ENCODE assay signal across 8 cellular contexts in the genomic region with DNA sequence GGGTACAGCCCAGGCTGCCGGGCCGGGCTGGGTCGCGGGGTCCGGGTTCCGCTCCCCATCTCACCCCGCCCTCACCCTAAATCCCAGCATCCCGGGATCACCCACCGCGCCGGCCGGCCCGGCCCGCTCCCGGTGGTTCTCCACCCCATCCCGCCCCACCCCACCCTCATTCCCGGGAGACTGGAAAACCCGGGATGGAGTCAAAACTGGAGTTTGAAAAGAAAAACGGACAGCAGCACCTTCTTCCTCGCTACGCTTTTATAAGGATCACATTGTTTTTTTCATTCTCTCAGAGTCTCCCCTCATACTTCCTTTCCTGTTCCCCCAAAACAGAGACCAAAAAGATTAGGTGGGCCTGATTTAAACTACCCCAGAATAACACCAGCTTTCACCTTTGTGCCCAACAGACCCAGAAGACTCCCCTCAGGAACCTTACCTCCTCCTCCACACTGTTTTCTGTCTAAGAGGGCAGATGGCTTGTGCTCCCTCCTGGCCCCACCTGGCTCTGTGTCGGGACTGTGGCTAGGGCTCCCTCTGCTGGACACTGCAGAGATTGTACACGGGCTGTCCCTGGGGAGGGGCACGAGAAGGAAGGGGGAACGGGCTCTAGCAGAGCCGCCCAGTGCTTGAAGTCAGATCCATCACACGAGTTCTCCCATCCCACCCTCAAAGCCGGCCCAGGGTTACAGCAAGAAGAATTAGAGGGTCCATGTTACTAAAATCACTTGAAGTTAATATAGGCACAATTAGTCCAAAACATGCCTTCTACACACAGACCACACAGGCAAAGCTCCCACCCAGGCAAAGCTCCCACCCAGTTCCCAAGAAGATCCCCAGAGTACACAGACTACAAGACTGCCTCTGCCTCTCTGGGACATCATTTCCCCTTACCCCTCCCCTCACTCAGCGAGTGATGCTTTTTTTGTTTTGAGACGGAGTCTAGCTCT. TPM values are rescaled to one million over a fixed set of nuclear protein-coding genes. Genes with fewer than 3 reads are reported as not detected.
DNase-seq lines count a peak whose midpoint lies in the region; ATAC-seq and TF ChIP-seq lines count a peak whose summit lies in the region.

No MANE protein-coding gene starts in this region.

- in situ Hi-C loops in KBM-7 (cut with MboI; ENCODE audit: low pct_unique_long_range_greater_than_20kb, low sequenced_read_pairs) = no loop called here

- H3F3A ChIP-seq in PC-9 (ENCODE audit: insufficient read depth, low read depth) = no peaks in the 10 kb centered on the region

- peak overlapping the region; percentile 99 for H3K4me2 ChIP-seq in PC-9

- H3K27me3 Mint-ChIP-seq in activated T-cell treated with anti-CD3 and anti-CD28 coated beads, Interleukin-2, amount 50 U/mL, for 72 hours (ENCODE audit: low read depth) = peaks cover 7% of the 10 kb centered on the region
- peaks cover 0 to 3% (median 0%) of the 10 kb centered on the region in 5 donors for H3K27me3 Mint-ChIP-seq in naive thymus-derived CD8-positive, alpha-beta T cell
- H3K27me3 Mint-ChIP-seq in stimulated activated naive B cell treated with anti-CD40 and anti-IgM and Interleukin-4, amounts not matched to agents 10 μg/mL and 1 μg/mL and 100 μg/mL, for 72 hours = no peaks in the 10 kb centered on the region

- peaks cover 0 to 1% of the 10 kb centered on the region in 2 donors for H3K36me3 Mint-ChIP-seq in activated T-cell treated with anti-CD3 and anti-CD28 coated beads, Interleukin-2, amount 50 U/mL, for 72 hours (ENCODE audit: insufficient read depth in 2 of 2)
- H3K36me3 Mint-ChIP-seq in naive thymus-derived CD8-positive, alpha-beta T cell = peaks cover 0 to 5% (median 0%) of the 10 kb centered on the region in 3 donors
- peaks cover 9 to 14% of the 10 kb centered on the region in 2 donors for H3K36me3 Mint-ChIP-seq in stimulated activated naive B cell treated with anti-CD40 and anti-IgM and Interleukin-4, amounts not matched to agents 10 μg/mL and 1 μg/mL and 100 μg/mL, for 72 hours

- no peaks in the 10 kb centered on the region for H3K79me2 ChIP-seq in PC-9 (ENCODE audit: low read depth)

- BruUV-seq in PC-9 (replicated peaks; lab: Mats Ljungman, UMichigan) = no TSS peak

- POLR2A ChIA-PET in PC-9 (lab: Charles Lee; ENCODE audit: unreplicated experiment) = no interaction called here
- POLR2A ChIA-PET in naive thymus-derived CD8-positive, alpha-beta T cell (lab: Charles Lee) = interaction anchor here (0.5 to 7.5 kb wide), 12 partner anchors 11 to 159 kb away, joined by 3 to 133 read pairs (median 4); a partner anchor contains a TSS

- H3K9me2 ChIP-seq in PC-9 (ENCODE audit: insufficient read depth) = no peaks in the 10 kb centered on the region

- H3K36me3 ChIP-seq in PC-9 (ENCODE audit: low read depth) = no peaks in the 10 kb centered on the region

- intact Hi-C loops in PC-9 (cut with micrococcal nuclease; ENCODE audit: unreplicated experiment) = loop anchor here (2.0 to 5.0 kb wide), 2 partner anchors 170 to 230 kb away; a partner anchor contains a TSS

- peak overlapping the region; percentile 77 for H2AFZ ChIP-seq in PC-9

- H3K4me3 Mint-ChIP-seq in activated T-cell treated with anti-CD3 and anti-CD28 coated beads, Interleukin-2, amount 50 U/mL, for 72 hours = peak overlapping the region; percentile 81 to 90
- peak overlapping the region; percentile 80 to 96 (median 90) for H3K4me3 Mint-ChIP-seq in naive thymus-derived CD8-positive, alpha-beta T cell
- H3K4me3 Mint-ChIP-seq in stimulated activated naive B cell treated with anti-CD40 and anti-IgM and Interleukin-4, amounts not matched to agents 10 μg/mL and 1 μg/mL and 100 μg/mL, for 72 hours = peak overlapping the region; percentile 85 to 86

- no peaks in the 10 kb centered on the region for H4K20me1 ChIP-seq in PC-9 (ENCODE audit: insufficient read depth)

- peaks cover 71% of the 10 kb centered on the region for H3K4me1 Mint-ChIP-seq in activated T-cell treated with anti-CD3 and anti-CD28 coated beads, Interleukin-2, amount 50 U/mL, for 72 hours (ENCODE audit: low read depth)
- H3K4me1 Mint-ChIP-seq in naive thymus-derived CD8-positive, alpha-beta T cell = peaks cover 32 to 58% (median 43%) of the 10 kb centered on the region in 4 donors
- H3K4me1 Mint-ChIP-seq in stimulated activated naive B cell treated with anti-CD40 and anti-IgM and Interleukin-4, amounts not matched to agents 10 μg/mL and 1 μg/mL and 100 μg/mL, for 72 hours = peaks cover 53 to 60% of the 10 kb centered on the region in 2 donors

- H3K27ac Mint-ChIP-seq in activated T-cell treated with anti-CD3 and anti-CD28 coated beads, Interleukin-2, amount 50 U/mL, for 72 hours = peak overlapping the region; percentile 50
- peak overlapping the region; percentile 52 to 93 (median 87) for H3K27ac Mint-ChIP-seq in naive thymus-derived CD8-positive, alpha-beta T cell
- peak overlapping the region; percentile 72 for H3K27ac Mint-ChIP-seq in stimulated activated naive B cell treated with anti-CD40 and anti-IgM and Interleukin-4, amounts not matched to agents 10 μg/mL and 1 μg/mL and 100 μg/mL, for 72 hours

- peak overlapping the region; percentile 57 for H3K4me3 ChIP-seq in PC-9
- peak overlapping the region; percentile 71 for H3K4me3 ChIP-seq in fibroblast of mammary gland (ENCODE audit: control insufficient read depth, low read depth, low read length)

- H3K4me1 ChIP-seq in PC-9 (replicated peaks; ENCODE audit: insufficient read depth) = peaks cover 21% of the 10 kb centered on the region

- CTCF ChIA-PET in PC-9 (lab: Charles Lee) = no interaction called here

- peak; percentile 71 for ATAC-seq in GM21723 (IDR thresholded peaks at IDR 0.05; ENCODE audit: unreplicated experiment)
- ATAC-seq in activated T-cell treated with anti-CD3 and anti-CD28 coated beads, Interleukin-2, amount 50 U/mL, for 72 hours (replicated peaks in 1 of 2) = peak; percentile 77 to 79
- peak; percentile 63 to 66 for ATAC-seq in naive thymus-derived CD8-positive, alpha-beta T cell
- ATAC-seq in stimulated activated naive B cell treated with anti-CD40 and anti-IgM and Interleukin-4, amounts not matched to agents 10 μg/mL and 1 μg/mL and 100 μg/mL, for 72 hours (replicated peaks) = peak; percentile 76 to 79

- peak; percentile 92 for TF ChIP-seq CTCF in PC-9 (conservative IDR thresholded peaks at IDR 0.05)
- TF ChIP-seq CTCF in fibroblast of mammary gland (conservative IDR thresholded peaks at IDR 0.05; ENCODE audit: control insufficient read depth, insufficient read depth, low read depth, low read length) = peak; percentile 91

- H3K27me3 ChIP-seq in PC-9 (ENCODE audit: insufficient read depth, low read depth) = peaks cover 64% of the 10 kb centered on the region

- DNase-seq in EH (ENCODE audit: low read depth) (peak; percentile 89), KBM-7 (peak; percentile 95), PC-9 (peak; percentile 74 to 88), fibroblast of mammary gland (ENCODE audit: low read depth) (peak; percentile 86)
- DNase-seq in activated T-cell treated with anti-CD3 and anti-CD28 coated beads, Interleukin-2, amount 50 U/mL, for 72 hours = peak; percentile 92
- peak; percentile 78 to 93 (median 88) for DNase-seq in naive thymus-derived CD8-positive, alpha-beta T cell
- DNase-seq in stimulated activated naive B cell treated with anti-CD40 and anti-IgM and Interleukin-4, amounts not matched to agents 10 μg/mL and 1 μg/mL and 100 μg/mL, for 72 hours = peak; percentile 91

- no peaks in the 10 kb centered on the region for H3K9me3 ChIP-seq in PC-9 (ENCODE audit: insufficient read depth, low read depth)

- no peak overlapping the region for H3K27ac ChIP-seq in PC-9

- no peaks in the 10 kb centered on the region for H3K9me3 Mint-ChIP-seq in activated T-cell treated with anti-CD3 and anti-CD28 coated beads, Interleukin-2, amount 50 U/mL, for 72 hours
- no peaks in the 10 kb centered on the region for H3K9me3 Mint-ChIP-seq in naive thymus-derived CD8-positive, alpha-beta T cell
- no peaks in the 10 kb centered on the region for H3K9me3 Mint-ChIP-seq in stimulated activated naive B cell treated with anti-CD40 and anti-IgM and Interleukin-4, amounts not matched to agents 10 μg/mL and 1 μg/mL and 100 μg/mL, for 72 hours

RNA-seq across cellular contexts. Expression of a gene that starts 3.0 kb away (rescaled TPM):
- total RNA-seq in PC-9 (2021) = not detected in 2 replicates
- total RNA-seq in activated T-cell treated with anti-CD3 and anti-CD28 coated beads, Interleukin-2, amount 50 U/mL, for 72 hours = 1 to 10 TPM in 1 of 2 donors, under 1 TPM in 1; 0.21 to 1.3 TPM
- total RNA-seq in naive thymus-derived CD8-positive, alpha-beta T cell = 1 to 10 TPM; 1.9 to 2.7 TPM
- polyA plus RNA-seq in naive thymus-derived CD8-positive, alpha-beta T cell = not detected

RNA-seq across cellular contexts. Expression of a gene that starts 7.5 kb away (rescaled TPM):
- total RNA-seq in PC-9 (2021) = 0.73 and 0.90 TPM in 2 replicates
- total RNA-seq in activated T-cell treated with anti-CD3 and anti-CD28 coated beads, Interleukin-2, amount 50 U/mL, for 72 hours = 1 to 10 TPM; 3.8 to 4.8 TPM
- total RNA-seq in naive thymus-derived CD8-positive, alpha-beta T cell = not detected
- under 1 TPM in 1 of 3 donors, not detected in 2; 0.16 TPM for polyA plus RNA-seq in naive thymus-derived CD8-positive, alpha-beta T cell

RNA-seq across cellular contexts. Expression of a gene that starts 17.1 kb away (rescaled TPM):
- total RNA-seq in PC-9 (2021) = not detected in 2 replicates
- 100 to 1,000 TPM; 119 to 153 TPM for total RNA-seq in activated T-cell treated with anti-CD3 and anti-CD28 coated beads, Interleukin-2, amount 50 U/mL, for 72 hours
- 100 to 1,000 TPM; 287 to 291 TPM for total RNA-seq in naive thymus-derived CD8-positive, alpha-beta T cell
- polyA plus RNA-seq in naive thymus-derived CD8-positive, alpha-beta T cell = 100 to 1,000 TPM; 136 to 240 (median 150) TPM

RNA-seq across cellular contexts. Expression of a gene that starts 25.3 kb away (rescaled TPM):
- 307 and 366 TPM in 2 replicates for total RNA-seq in PC-9 (2021)
- total RNA-seq in activated T-cell treated with anti-CD3 and anti-CD28 coated beads, Interleukin-2, amount 50 U/mL, for 72 hours = 100 to 1,000 TPM; 575 to 653 TPM
- 100 to 1,000 TPM; 368 to 386 TPM for total RNA-seq in naive thymus-derived CD8-positive, alpha-beta T cell
- 10 to 100 TPM; 81.0 to 93.5 (median 91.9) TPM for polyA plus RNA-seq in naive thymus-derived CD8-positive, alpha-beta T cell

RNA-seq across cellular contexts. Expression of a gene that starts 28.0 kb away (rescaled TPM):
- 0.35 TPM in 1 of 2 replicates, not detected in the other for total RNA-seq in PC-9 (2021)
- total RNA-seq in activated T-cell treated with anti-CD3 and anti-CD28 coated beads, Interleukin-2, amount 50 U/mL, for 72 hours = not detected
- under 1 TPM; 0.18 to 0.19 TPM for total RNA-seq in naive thymus-derived CD8-positive, alpha-beta T cell
- polyA plus RNA-seq in naive thymus-derived CD8-positive, alpha-beta T cell = not detected

Comparison
In these comparisons a context has a peak if more than half of its experiments do, and no peak if none do; other contexts are left out.
1. RNA of a gene that starts 17.1 kb away (total RNA-seq): 287 to 291 TPM in naive thymus-derived CD8-positive, alpha-beta T cell and 119 to 153 TPM in activated T-cell treated with anti-CD3 and anti-CD28 coated beads, Interleukin-2, amount 50 U/mL, for 72 hours; not detected in PC-9; every median in the first group is over 10 times any median in the second.
2. Peak in every context shown above with its lines, with median percentiles within 50 percentile points of each other: DNase-seq, ATAC-seq, H3K27ac Mint-ChIP-seq and H3K4me3 Mint-ChIP-seq.